Comparison of ENCODE assay signal across 27 cellular contexts in the genomic region with DNA sequence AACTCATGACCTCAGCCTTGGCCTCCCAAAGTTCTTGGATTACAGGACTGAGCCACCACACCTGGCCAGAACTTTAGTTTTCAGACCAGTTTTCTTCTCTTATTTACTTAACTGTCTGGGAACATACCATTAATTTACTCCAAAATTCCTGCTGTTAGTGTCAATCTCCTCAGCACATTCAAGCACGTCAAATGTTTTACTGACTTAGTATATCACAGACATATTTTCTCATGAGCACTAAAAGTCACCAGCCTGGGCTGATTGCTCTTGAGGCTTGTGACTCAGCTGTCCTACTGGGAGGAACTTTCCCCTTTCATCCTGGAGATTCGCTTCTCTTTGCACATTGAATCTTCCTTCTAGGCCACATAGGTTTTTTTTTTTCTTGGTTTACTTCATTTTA.
"Had no signal": no experiment of that assay in that cellular context is flagged by ENCODE, and none has a peak within 500 bp of the region (broad histone marks: within the 10 kb centered on the region; RNA-seq: fewer than 3 reads in every experiment).

No MANE protein-coding gene starts in this region.

- H3K4me3 Mint-ChIP-seq: activated CD4-positive, alpha-beta T cell treated with anti-CD3 and anti-CD28 coated beads, Interleukin-2, amount 10 ng/mL, durations not matched to agents 24 days and 14 days; activated CD8-positive, alpha-beta T cell treated with anti-CD3 and anti-CD28 coated beads for 36 hours; activated naive CD4-positive, alpha-beta T cell treated with anti-CD3 and anti-CD28 coated beads, Interleukin-2, amount 50 U/mL, for 24 hours; activated naive CD8-positive, alpha-beta T cell treated with anti-CD3 and anti-CD28 coated beads, Interleukin-2, amount 50 U/mL, for 24 hours; brain; dendritic cell treated with granulocyte-macrophage colony-stimulating factor and Interleukin-4, amounts not matched to agents 40 ng/mL and 50 ng/mL, for 4 days; naive B cell; T-helper 1 cell treated with Interleukin-12 subunit alpha and Interleukin-12 subunit beta and Interleukin-4 antibody, amounts not matched to agents 30 μg/mL and 1 μg/mL, for 36 hours had no signal

- H3K36me3 ChIP-seq: gastrocnemius medialis, transverse colon, WERI-Rb-1 had no signal

- H3K79me2 ChIP-seq: parathyroid adenoma had no signal

- H3K4me3 ChIP-seq: gastrocnemius medialis, psoas muscle, testis, transverse colon had no signal

- H3K27ac ChIP-seq: gastrocnemius medialis, parathyroid adenoma, psoas muscle, testis, transverse colon, WERI-Rb-1 had no signal

- H3K4me1 Mint-ChIP-seq: activated CD4-positive, alpha-beta T cell treated with anti-CD3 and anti-CD28 coated beads, Interleukin-2, amount 10 ng/mL, durations not matched to agents 24 days and 14 days; activated naive CD4-positive, alpha-beta T cell treated with anti-CD3 and anti-CD28 coated beads, Interleukin-2, amount 50 U/mL, for 24 hours; activated naive CD8-positive, alpha-beta T cell treated with anti-CD3 and anti-CD28 coated beads, Interleukin-2, amount 50 U/mL, for 24 hours; brain; naive B cell had no signal

- H3K27ac Mint-ChIP-seq: activated CD4-positive, alpha-beta T cell treated with anti-CD3 and anti-CD28 coated beads, Interleukin-2, amount 10 ng/mL, durations not matched to agents 24 days and 14 days; activated CD8-positive, alpha-beta T cell treated with anti-CD3 and anti-CD28 coated beads for 36 hours; activated naive CD4-positive, alpha-beta T cell treated with anti-CD3 and anti-CD28 coated beads, Interleukin-2, amount 50 U/mL, for 24 hours; activated naive CD8-positive, alpha-beta T cell treated with anti-CD3 and anti-CD28 coated beads, Interleukin-2, amount 50 U/mL, for 24 hours; activated T-helper 2 cell treated with anti-CD3 and anti-CD28 coated beads, Interferon-gamma antibody, Interleukin-2, Interleukin-4, amounts not matched to agents 10 μg/mL and 5 μg/mL and 100 μg/mL, durations not matched to agents 14 hours and 24 hours and 36 hours; brain; dendritic cell treated with granulocyte-macrophage colony-stimulating factor and Interleukin-4, amounts not matched to agents 40 ng/mL and 50 ng/mL, for 4 days; T-helper 1 cell treated with Interleukin-12 subunit alpha and Interleukin-12 subunit beta and Interleukin-4 antibody, amounts not matched to agents 30 μg/mL and 1 μg/mL, for 36 hours had no signal

- H2AFZ ChIP-seq: parathyroid adenoma had no signal

- H3K27me3 ChIP-seq: gastrocnemius medialis, testis, transverse colon had no signal

- H3K27me3 Mint-ChIP-seq: activated CD4-positive, alpha-beta T cell treated with anti-CD3 and anti-CD28 coated beads, Interleukin-2, amount 10 ng/mL, durations not matched to agents 24 days and 14 days; activated CD8-positive, alpha-beta T cell treated with anti-CD3 and anti-CD28 coated beads for 36 hours; activated naive CD4-positive, alpha-beta T cell treated with anti-CD3 and anti-CD28 coated beads, Interleukin-2, amount 50 U/mL, for 24 hours; activated naive CD8-positive, alpha-beta T cell treated with anti-CD3 and anti-CD28 coated beads, Interleukin-2, amount 50 U/mL, for 24 hours; brain; dendritic cell treated with granulocyte-macrophage colony-stimulating factor and Interleukin-4, amounts not matched to agents 40 ng/mL and 50 ng/mL, for 4 days; naive B cell had no signal

- DNase-seq: activated CD4-positive, alpha-beta T cell treated with anti-CD3 and anti-CD28 coated beads, Interleukin-2, amount 10 ng/mL, durations not matched to agents 24 days and 14 days; activated CD4-positive, CD25-positive, alpha-beta regulatory T cell treated with anti-CD3 and anti-CD28 coated beads, Interleukin-2, amount 50 U/mL, for 72 hours; activated CD8-positive, alpha-beta T cell treated with anti-CD3 and anti-CD28 coated beads for 36 hours; activated naive CD8-positive, alpha-beta T cell treated with anti-CD3 and anti-CD28 coated beads, Interleukin-2, amount 50 U/mL, for 24 hours; activated T-cell treated with anti-CD3 and anti-CD28 coated beads, Interleukin-2, amount 50 U/mL, for 48 hours; caudate nucleus; effector CD8-positive, alpha-beta T cell; gastrocnemius medialis; glutamatergic neuron; left cardiac atrium; left ventricle myocardium superior; naive B cell; psoas muscle; stimulated activated CD4-positive, alpha-beta T cell treated with anti-CD3 and anti-CD28 coated beads, Interleukin-12 subunit alpha, Interleukin-12 subunit beta, amount 100 ng/mL, for 4 hours; stimulated activated CD4-positive, alpha-beta T cell treated with anti-CD3 and anti-CD28 coated beads, Interleukin-4, amount 100 ng/mL, for 1 hour; stimulated activated naive CD8-positive, alpha-beta T cell treated with anti-CD3 and anti-CD28 coated beads, Interleukin-15, Interleukin-2, amounts not matched to agents 100 U/mL and 50 U/mL, for 24 hours; SW 1271; T-helper 9 cell; testis; transverse colon; WERI-Rb-1 had no signal

- H3K9ac ChIP-seq: parathyroid adenoma had no signal

- H3K9me3 ChIP-seq: gastrocnemius medialis, psoas muscle, testis, transverse colon had no signal

- ATAC-seq: activated CD8-positive, alpha-beta T cell treated with anti-CD3 and anti-CD28 coated beads for 36 hours; activated naive CD8-positive, alpha-beta T cell treated with anti-CD3 and anti-CD28 coated beads, Interleukin-2, amount 50 U/mL, for 24 hours; gastrocnemius medialis; left cardiac atrium; left ventricle myocardium superior; psoas muscle; stimulated activated naive CD8-positive, alpha-beta T cell treated with anti-CD3 and anti-CD28 coated beads, Interleukin-15, Interleukin-2, amounts not matched to agents 100 U/mL and 50 U/mL, for 24 hours had no signal

- H3K36me3 Mint-ChIP-seq: activated naive CD4-positive, alpha-beta T cell treated with anti-CD3 and anti-CD28 coated beads, Interleukin-2, amount 50 U/mL, for 24 hours; brain; naive B cell had no signal

- H3K4me1 ChIP-seq: gastrocnemius medialis, parathyroid adenoma, psoas muscle, testis, transverse colon had no signal
